ENCODE assay signal across 11 cellular contexts in the genomic region with DNA sequence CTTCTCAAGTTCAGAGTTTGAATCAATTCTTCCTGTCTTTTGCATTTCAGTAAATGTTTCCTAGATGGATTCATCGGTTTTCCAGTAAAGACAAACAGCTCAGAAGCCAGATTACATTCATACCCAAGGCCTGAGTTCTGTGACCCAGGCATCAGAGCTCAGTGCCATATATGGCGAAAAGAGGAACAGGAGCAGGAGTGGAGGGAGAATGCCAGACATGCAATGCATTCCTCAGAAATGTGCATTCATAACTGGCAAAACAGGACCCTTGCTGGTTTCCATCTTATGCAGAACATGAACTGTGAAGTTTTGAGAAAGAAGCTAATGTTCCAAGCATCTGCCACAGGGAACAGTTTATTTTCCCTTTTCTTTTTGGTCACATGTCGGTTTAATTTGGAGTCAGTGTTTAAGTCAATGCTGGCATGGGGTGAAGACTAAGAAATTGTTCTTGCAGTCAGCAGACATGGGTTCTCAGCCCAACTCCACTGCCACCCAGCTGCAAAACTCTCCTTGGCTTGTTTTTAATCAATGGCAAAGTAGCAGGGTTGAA.
DNase-seq lines count a peak whose midpoint lies in the region; ATAC-seq and TF ChIP-seq lines count a peak whose summit lies in the region.
"Had no signal": no experiment of that assay in that cellular context is flagged by ENCODE, and none has a peak within 500 bp of the region (broad histone marks: within the 10 kb centered on the region; RNA-seq: fewer than 3 reads in every experiment).

No MANE protein-coding gene starts in this region.

- TF ChIP-seq CTCF in chondrocyte (IDR thresholded peaks at IDR 0.05), result peak; percentile 47
- no peak for TF ChIP-seq CTCF in lung (IDR thresholded peaks at IDR 0.05; ENCODE audit: control extremely low read depth, extremely low read depth)
- no peak for TF ChIP-seq CTCF in upper lobe of right lung (IDR thresholded peaks at IDR 0.05)

- H3K27ac Mint-ChIP-seq in chondrocyte (ENCODE audit: unreplicated experiment), result peak overlapping the region; percentile 88
- H3K27ac Mint-ChIP-seq in activated CD8-positive, alpha-beta memory T cell treated with anti-CD3 and anti-CD28 coated beads, Interleukin-2, amount 10 ng/mL, durations not matched to agents 7 days and 5 days, result no peak overlapping the region
- H3K27ac Mint-ChIP-seq: stimulated activated naive CD8-positive, alpha-beta T cell treated with anti-CD3 and anti-CD28 coated beads, Interleukin-15, Interleukin-2, amounts not matched to agents 100 ng/mL and 50 ng/mL, for 24 hours had no signal

- peaks cover 62% of the 10 kb centered on the region for H3K4me1 Mint-ChIP-seq in chondrocyte (ENCODE audit: low read depth)
- H3K4me1 Mint-ChIP-seq in activated CD8-positive, alpha-beta memory T cell treated with anti-CD3 and anti-CD28 coated beads, Interleukin-2, amount 10 ng/mL, durations not matched to agents 7 days and 5 days, result peaks cover 9% of the 10 kb centered on the region

- H3K9me3 Mint-ChIP-seq in chondrocyte (ENCODE audit: low read depth), result no peaks in the 10 kb centered on the region
- H3K9me3 Mint-ChIP-seq in activated CD8-positive, alpha-beta memory T cell treated with anti-CD3 and anti-CD28 coated beads, Interleukin-2, amount 10 ng/mL, durations not matched to agents 7 days and 5 days (ENCODE audit: low read depth), result no peaks in the 10 kb centered on the region
- H3K9me3 Mint-ChIP-seq: central memory CD8-positive, alpha-beta T cell; stimulated activated naive CD8-positive, alpha-beta T cell treated with anti-CD3 and anti-CD28 coated beads, Interleukin-15, Interleukin-2, amounts not matched to agents 100 ng/mL and 50 ng/mL, for 24 hours had no signal

- H3K27ac ChIP-seq in lung (ENCODE audit: low read depth in 1 of 2, low read length in 1 of 2) (peak overlapping the region; percentile 33 to 88), upper lobe of right lung (peak overlapping the region; percentile 40)
- H3K27ac ChIP-seq: KMS-11 had no signal

- intact Hi-C loops in upper lobe of right lung (cut with DNase I), result no loop called here

- H3K9me3 ChIP-seq in lung (ENCODE audit: control insufficient read depth in 2 of 2, insufficient read depth in 1 of 2, low read length in 1 of 2) (no peaks in the 10 kb centered on the region), upper lobe of right lung (no peaks in the 10 kb centered on the region)

- H3K36me3 Mint-ChIP-seq in chondrocyte (ENCODE audit: low read depth), result no peaks in the 10 kb centered on the region
- peaks cover 5% of the 10 kb centered on the region for H3K36me3 Mint-ChIP-seq in activated CD8-positive, alpha-beta memory T cell treated with anti-CD3 and anti-CD28 coated beads, Interleukin-2, amount 10 ng/mL, durations not matched to agents 7 days and 5 days

- H3K27me3 ChIP-seq in lung (ENCODE audit: control insufficient read depth, insufficient read depth) (no peaks in the 10 kb centered on the region), upper lobe of right lung (no peaks in the 10 kb centered on the region)

- peak; percentile 34 for DNase-seq in NCI-H2196 (lab: John Stamatoyannopoulos, UW; ENCODE audit: unreplicated experiment)
- DNase-seq in NCI-H2196 treated with DMSO at 0.1 percent for 48 hours (lab: John Stamatoyannopoulos, UW; ENCODE audit: unreplicated experiment), result no peak
- DNase-seq in chondrocyte (ENCODE audit: low spot score), result no peak
- no peak for DNase-seq in lung (ENCODE audit: low spot score)
- DNase-seq in upper lobe of right lung, result no peak
- no peak for DNase-seq in activated CD8-positive, alpha-beta memory T cell treated with anti-CD3 and anti-CD28 coated beads, Interleukin-2, amount 10 ng/mL, durations not matched to agents 7 days and 5 days

- 54 to 57% methylated on average over 3 of the region's 3 CpGs for WGBS in lung, 2 donors

- peaks cover 13 to 42% of the 10 kb centered on the region in 2 donors for H3K4me1 ChIP-seq in lung (ENCODE audit: control insufficient read depth in 2 of 2, insufficient read depth in 2 of 2, low read length in 2 of 2)
- H3K4me1 ChIP-seq in upper lobe of right lung, result peaks cover 48% of the 10 kb centered on the region

- peak overlapping the region; percentile 13 for H3K4me3 Mint-ChIP-seq in chondrocyte (ENCODE audit: unreplicated experiment)
- no peak overlapping the region for H3K4me3 Mint-ChIP-seq in activated CD8-positive, alpha-beta memory T cell treated with anti-CD3 and anti-CD28 coated beads, Interleukin-2, amount 10 ng/mL, durations not matched to agents 7 days and 5 days
- H3K4me3 Mint-ChIP-seq: central memory CD8-positive, alpha-beta T cell; stimulated activated naive CD8-positive, alpha-beta T cell treated with anti-CD3 and anti-CD28 coated beads, Interleukin-15, Interleukin-2, amounts not matched to agents 100 ng/mL and 50 ng/mL, for 24 hours had no signal

- no peaks in the 10 kb centered on the region for H3K27me3 Mint-ChIP-seq in chondrocyte (ENCODE audit: low read depth)
- H3K27me3 Mint-ChIP-seq in activated CD8-positive, alpha-beta memory T cell treated with anti-CD3 and anti-CD28 coated beads, Interleukin-2, amount 10 ng/mL, durations not matched to agents 7 days and 5 days, result no peaks in the 10 kb centered on the region
- H3K27me3 Mint-ChIP-seq: central memory CD8-positive, alpha-beta T cell; stimulated activated naive CD8-positive, alpha-beta T cell treated with anti-CD3 and anti-CD28 coated beads, Interleukin-15, Interleukin-2, amounts not matched to agents 100 ng/mL and 50 ng/mL, for 24 hours had no signal

- H3K4me3 ChIP-seq in lung (no peak overlapping the region), upper lobe of right lung (no peak overlapping the region)

- no peaks in the 10 kb centered on the region for H3K36me3 ChIP-seq in lung (ENCODE audit: control insufficient read depth in 2 of 2, insufficient read depth in 2 of 2, low read length in 2 of 2)
- H3K36me3 ChIP-seq in upper lobe of right lung, result no peaks in the 10 kb centered on the region

- ATAC-seq in lung (ENCODE audit: insufficient read depth, low FRiP score), result no peak
- peak; percentile 62 for ATAC-seq in upper lobe of right lung
- ATAC-seq in GM18909 (IDR thresholded peaks at IDR 0.05; ENCODE audit: poor library complexity, unreplicated experiment), result no peak
- ATAC-seq in activated CD8-positive, alpha-beta memory T cell treated with anti-CD3 and anti-CD28 coated beads, Interleukin-2, amount 10 ng/mL, durations not matched to agents 7 days and 5 days, result no peak
- no peak for ATAC-seq in HG03565 (IDR thresholded peaks at IDR 0.05; ENCODE audit: unreplicated experiment)

- CTCF ChIA-PET in activated CD8-positive, alpha-beta memory T cell treated with anti-CD3 and anti-CD28 coated beads, Interleukin-2, amount 10 ng/mL, durations not matched to agents 7 days and 5 days (lab: Charles Lee), result interaction anchor here (1.0 kb wide), 1 partner anchor 24 kb away, joined by 3 read pairs; no protein-coding TSS in a partner anchor
